In genomic region chr5:1836891-1837880, GRCh38 we compare ENCODE assay signal across 1 cellular context.
TF ChIP-seq lines count a peak whose summit lies in the region.

No MANE protein-coding gene starts in this region.

TF ChIP-seq in HepG2, 621 proteins besides CTCF, POLR2A, EP300 and RAD21 (continued from another document):
- peak; percentile 70 for TF ChIP-seq ZNF687 (CRISPR knock-in tag; IDR thresholded peaks at IDR 0.05)
- TF ChIP-seq FOXJ3 (CRISPR knock-in tag; IDR thresholded peaks at IDR 0.05; ENCODE audit: borderline replicate concordance): no peak
- TF ChIP-seq ZNF121 (CRISPR knock-in tag; IDR thresholded peaks at IDR 0.05): peak; percentile 71
- no peak for TF ChIP-seq ZNF318 (CRISPR knock-in tag; IDR thresholded peaks at IDR 0.05)
- no peak for TF ChIP-seq MLXIP (CRISPR knock-in tag; IDR thresholded peaks at IDR 0.05; ENCODE audit: borderline replicate concordance)
- no peak for TF ChIP-seq PHB2 (IDR thresholded peaks at IDR 0.05; ENCODE audit: partially characterized antibody)
- peak; percentile 37; the same call in 1 of the 2 replicates for TF ChIP-seq HES4 (CRISPR knock-in tag; IDR thresholded peaks at IDR 0.05; ENCODE audit: borderline replicate concordance)
- peak; percentile 34; the same call in 1 of the 2 replicates for TF ChIP-seq HNF4A (CRISPR knock-in tag; IDR thresholded peaks at IDR 0.05)
- 0 out of 2 replicates have a peak, but pooled peaks have one; percentile 23 for TF ChIP-seq TFE3 (CRISPR knock-in tag; IDR thresholded peaks at IDR 0.05)
- TF ChIP-seq EED (CRISPR knock-in tag; IDR thresholded peaks at IDR 0.05): 0 out of 2 replicates have a peak, but pooled peaks have one; percentile 24
- TF ChIP-seq CCAR2 (optimal IDR thresholded peaks at IDR 0.05; ENCODE audit: low read depth, low read length): no peak
- peak; percentile 67 for TF ChIP-seq SPEN (CRISPR knock-in tag; IDR thresholded peaks at IDR 0.05; ENCODE audit: low read depth)
